ENCODE assay signal across 17 cellular contexts in genomic region chr5:157528036-157528632, GRCh38. TPM values are rescaled to one million over a fixed set of nuclear protein-coding genes. Genes with fewer than 3 reads are reported as not detected.
DNase-seq lines count a peak whose midpoint lies in the region; ATAC-seq, FAIRE-seq and TF ChIP-seq lines count a peak whose summit lies in the region.
"Had no signal": no experiment of that assay in that cellular context is flagged by ENCODE, and none has a peak within 500 bp of the region (broad histone marks: within the 10 kb centered on the region; RNA-seq: fewer than 3 reads in every experiment).

No MANE protein-coding gene starts in this region.

- H3K27ac Mint-ChIP-seq in glutamatergic neuron (ENCODE audit: unreplicated experiment): peak overlapping the region; percentile 45
- H3K27ac Mint-ChIP-seq in nephron progenitor cell: peak overlapping the region; percentile 73
- H3K27ac Mint-ChIP-seq: activated naive CD8-positive, alpha-beta T cell; dendritic cell treated with granulocyte-macrophage colony-stimulating factor and Interleukin-4, amounts not matched to agents 40 ng/mL and 50 ng/mL, for 4 days had no signal

- no peaks in the 10 kb centered on the region for H3K36me3 ChIP-seq in kidney (ENCODE audit: control insufficient read depth in 1 of 2, insufficient read depth in 2 of 2, low read length in 2 of 2)

- no peak for TF ChIP-seq CTCF in glutamatergic neuron (IDR thresholded peaks at IDR 0.05; ENCODE audit: partially characterized antibody, unreplicated experiment)
- TF ChIP-seq CTCF in nephron progenitor cell (IDR thresholded peaks at IDR 0.05): no peak
- TF ChIP-seq CTCF in kidney (IDR thresholded peaks at IDR 0.05; ENCODE audit: borderline replicate concordance, extremely low read depth, insufficient read depth): no peak

- H3K4me1 ChIP-seq in kidney (ENCODE audit: control insufficient read depth in 1 of 2, insufficient read depth in 1 of 2, low read depth in 1 of 2, low read length in 2 of 2): peaks cover 0 to 3% of the 10 kb centered on the region in 2 donors

- H3K27me3 Mint-ChIP-seq in glutamatergic neuron (ENCODE audit: unreplicated experiment) (no peaks in the 10 kb centered on the region), nephron progenitor cell (ENCODE audit: low read depth, poor library complexity) (no peaks in the 10 kb centered on the region)
- H3K27me3 Mint-ChIP-seq: activated naive CD8-positive, alpha-beta T cell had no signal

- H3K4me3 ChIP-seq in kidney (ENCODE audit: low read length in 2 of 2): no peak overlapping the region
- H3K4me3 ChIP-seq: BLaER1 treated with 17β-estradiol and CSF1 and Interleukin-3, amounts not matched to agents 10 nM and 100 nM had no signal

- DNase-seq in DMS 273 (lab: John Stamatoyannopoulos, UW; ENCODE audit: unreplicated experiment) (peak; percentile 71), glutamatergic neuron (no peak), nephron progenitor cell (peak; percentile 31), NOMO-1 treated with dmso at 0.1 percent for 144 hours (lab: John Stamatoyannopoulos, UW; ENCODE audit: unreplicated experiment) (no peak), NCI-H187 (lab: John Stamatoyannopoulos, UW) (no peak), kidney (no peak)
- DNase-seq: activated CD4-positive, alpha-beta T cell treated with anti-CD3 and anti-CD28 coated beads, Interleukin-2, amount 50 U/mL, for 48 hours; GDM1; NCI-H774; stimulated activated CD4-positive, alpha-beta T cell treated with anti-CD3 and anti-CD28 coated beads, Interleukin-12 subunit alpha, Interleukin-12 subunit beta, amount 100 ng/mL, for 4 hours had no signal

- intact Hi-C loops in kidney (cut with DNase I): no loop called here

- no peaks in the 10 kb centered on the region for H3K9me3 ChIP-seq in kidney (ENCODE audit: control insufficient read depth in 1 of 2, low read length in 2 of 2)
- H3K9me3 ChIP-seq: BLaER1 treated with 17β-estradiol and CSF1 and Interleukin-3, amounts not matched to agents 10 nM and 100 nM had no signal

- FAIRE-seq in kidney (lab: Jason Lieb, UNC): no peak

- H3K9ac ChIP-seq in kidney (ENCODE audit: low read length in 2 of 2): no peak overlapping the region
- H3K9ac ChIP-seq: BLaER1 treated with 17β-estradiol and CSF1 and Interleukin-3, amounts not matched to agents 10 nM and 100 nM had no signal

- H3K4me1 Mint-ChIP-seq in glutamatergic neuron (ENCODE audit: low read depth, unreplicated experiment): peaks cover 7% of the 10 kb centered on the region
- H3K4me1 Mint-ChIP-seq in nephron progenitor cell: peaks cover 30% of the 10 kb centered on the region

- ATAC-seq in HG02571 (IDR thresholded peaks at IDR 0.05; ENCODE audit: unreplicated experiment): no peak
- ATAC-seq: SK-N-SH treated with all-trans-retinoic acid at 6 μM for 48 hours had no signal

- peaks cover 4% of the 10 kb centered on the region for H3K36me3 Mint-ChIP-seq in glutamatergic neuron (ENCODE audit: unreplicated experiment)
- H3K36me3 Mint-ChIP-seq in nephron progenitor cell (ENCODE audit: low read depth): peaks cover 21% of the 10 kb centered on the region
- H3K36me3 Mint-ChIP-seq: activated naive CD8-positive, alpha-beta T cell had no signal

- H3K4me3 Mint-ChIP-seq in glutamatergic neuron (ENCODE audit: unreplicated experiment) (no peak overlapping the region), nephron progenitor cell (peak overlapping the region; percentile 66)
- H3K4me3 Mint-ChIP-seq: activated naive CD8-positive, alpha-beta T cell; dendritic cell treated with granulocyte-macrophage colony-stimulating factor and Interleukin-4, amounts not matched to agents 40 ng/mL and 50 ng/mL, for 4 days had no signal

- no peak overlapping the region for H3K27ac ChIP-seq in kidney (ENCODE audit: low read depth in 2 of 2, low read length in 2 of 2)
- H3K27ac ChIP-seq: BLaER1 treated with 17β-estradiol and CSF1 and Interleukin-3, amounts not matched to agents 10 nM and 100 nM; HL-60 had no signal

- H3K9me3 Mint-ChIP-seq in glutamatergic neuron (ENCODE audit: unreplicated experiment) (peaks cover 2% of the 10 kb centered on the region), nephron progenitor cell (no peaks in the 10 kb centered on the region)
- H3K9me3 Mint-ChIP-seq: dendritic cell treated with granulocyte-macrophage colony-stimulating factor and Interleukin-4, amounts not matched to agents 40 ng/mL and 50 ng/mL, for 4 days had no signal

TF ChIP-seq in PFSK-1, 5 proteins besides CTCF, POLR2A, EP300 and RAD21:
- peak; percentile 82 for TF ChIP-seq FOXP2 (optimal IDR thresholded peaks at IDR 0.05; ENCODE audit: borderline replicate concordance, extremely low read depth, extremely low read length, insufficient read depth)
- TF ChIP-seq REST (IDR thresholded peaks at IDR 0.05; ENCODE audit: insufficient read depth in 1 of 2, low read depth in 2 of 2, low read length in 2 of 2): no peak

RNA-seq across cellular contexts. Expression of gene ADAM19, which starts 47.4 kb away (rescaled TPM):
- polyA plus RNA-seq in PFSK-1 (2012; ENCODE audit: insufficient read length, low read depth): 21.3 TPM
- total RNA-seq in glutamatergic neuron (ENCODE audit: unreplicated experiment) (41.2 TPM), kidney (9.2 TPM)
- 0.88 TPM for polyA plus RNA-seq in kidney (ENCODE audit: insufficient read depth, low read depth, low replicate concordance)

Comparison
In these comparisons a context has a peak if more than half of its experiments do, and no peak if none do; other contexts are left out.
1. DNase-seq: peak in DMS 273 (single experiment) and nephron progenitor cell (single experiment); none in glutamatergic neuron (single experiment), NOMO-1 treated with dmso at 0.1 percent for 144 hours (single experiment), NCI-H187 (0 of 2) and kidney (single experiment).